In the genomic region with DNA sequence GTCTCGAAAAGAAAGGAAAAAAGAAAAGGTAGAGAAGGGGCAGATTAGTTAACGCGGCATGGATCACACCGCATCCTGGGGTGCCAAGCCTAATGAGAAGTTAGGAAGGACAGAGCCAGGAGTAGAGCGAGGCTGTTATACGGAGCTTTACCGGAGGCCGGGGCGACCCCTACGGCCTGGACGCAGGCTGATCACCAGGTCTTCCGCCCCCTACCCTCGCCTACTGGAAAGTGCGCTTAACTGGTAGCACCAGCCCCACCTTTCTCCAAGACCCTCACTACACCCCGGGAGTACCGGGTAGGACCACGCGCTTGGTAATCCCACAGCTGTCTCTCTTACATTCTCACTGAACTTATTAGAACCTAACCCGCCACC, we compare ENCODE assay signal across 8 cellular contexts. TPM values are rescaled to one million over a fixed set of nuclear protein-coding genes. Genes with fewer than 3 reads are reported as not detected.
DNase-seq lines count a peak whose midpoint lies in the region; ATAC-seq and FAIRE-seq lines count a peak whose summit lies in the region.

No MANE protein-coding gene starts in this region.

- H3K36me3 Mint-ChIP-seq in activated CD8-positive, alpha-beta memory T cell treated with anti-CD3 and anti-CD28 coated beads, Interleukin-2, amount 10 ng/mL, durations not matched to agents 7 days and 5 days = peaks cover 52% of the 10 kb centered on the region
- peaks cover 42 to 71% of the 10 kb centered on the region in 2 donors for H3K36me3 Mint-ChIP-seq in activated naive CD4-positive, alpha-beta T cell treated with anti-CD3 and anti-CD28 coated beads, Interleukin-2, amount 50 U/mL, for 72 hours

- H3K4me3 ChIP-seq in iPS-18a (ENCODE audit: low read length) (peak overlapping the region; percentile 96), small intestine (ENCODE audit: low read depth in 1 of 2, low read length in 2 of 2) (peak overlapping the region; percentile 78 to 87)

- CTCF ChIA-PET in activated CD8-positive, alpha-beta memory T cell treated with anti-CD3 and anti-CD28 coated beads, Interleukin-2, amount 10 ng/mL, durations not matched to agents 7 days and 5 days (lab: Charles Lee) = interaction anchor here (0.7 to 7.7 kb wide), 19 partner anchors 11 to 531 kb away, joined by 3 to 81 read pairs (median 4); a partner anchor contains a TSS

- H3K27ac Mint-ChIP-seq in activated CD8-positive, alpha-beta memory T cell treated with anti-CD3 and anti-CD28 coated beads, Interleukin-2, amount 10 ng/mL, durations not matched to agents 7 days and 5 days = peak overlapping the region; percentile 99
- peak overlapping the region; percentile 99 to 100 for H3K27ac Mint-ChIP-seq in activated naive CD4-positive, alpha-beta T cell treated with anti-CD3 and anti-CD28 coated beads, Interleukin-2, amount 50 U/mL, for 72 hours

- H3K4me1 ChIP-seq in iPS-18a (ENCODE audit: control insufficient read depth, low read depth, low read length) (peaks cover 5% of the 10 kb centered on the region), small intestine (ENCODE audit: control insufficient read depth in 2 of 2, insufficient read depth in 1 of 2, low read depth in 1 of 2, low read length in 1 of 2) (peaks cover 1 to 4% of the 10 kb centered on the region in 2 donors)

- H3K4me3 Mint-ChIP-seq in activated CD8-positive, alpha-beta memory T cell treated with anti-CD3 and anti-CD28 coated beads, Interleukin-2, amount 10 ng/mL, durations not matched to agents 7 days and 5 days = peak overlapping the region; percentile 92

- H3K4me1 Mint-ChIP-seq in activated CD8-positive, alpha-beta memory T cell treated with anti-CD3 and anti-CD28 coated beads, Interleukin-2, amount 10 ng/mL, durations not matched to agents 7 days and 5 days = peaks cover 45% of the 10 kb centered on the region

- H3K36me3 ChIP-seq in iPS-18a (ENCODE audit: control insufficient read depth, low read depth, low read length) (no peaks in the 10 kb centered on the region), small intestine (ENCODE audit: control insufficient read depth in 2 of 2, insufficient read depth in 2 of 2, low read length in 2 of 2) (peaks cover 0 to 4% of the 10 kb centered on the region in 2 donors)

- peak overlapping the region; percentile 87 for H3K27ac ChIP-seq in iPS-18a (ENCODE audit: low read length)
- H3K27ac ChIP-seq in small intestine (ENCODE audit: low read depth in 1 of 2, low read length in 1 of 2) = peak overlapping the region; percentile 88 to 100

- no peaks in the 10 kb centered on the region for H3K9me3 ChIP-seq in iPS-18a (ENCODE audit: control insufficient read depth, low read depth, low read length)
- no peaks in the 10 kb centered on the region for H3K9me3 ChIP-seq in small intestine (ENCODE audit: control insufficient read depth, low read depth)

- H3K9me3 Mint-ChIP-seq in activated CD8-positive, alpha-beta memory T cell treated with anti-CD3 and anti-CD28 coated beads, Interleukin-2, amount 10 ng/mL, durations not matched to agents 7 days and 5 days (ENCODE audit: low read depth) = peaks cover 6% of the 10 kb centered on the region
- H3K9me3 Mint-ChIP-seq in activated naive CD4-positive, alpha-beta T cell treated with anti-CD3 and anti-CD28 coated beads, Interleukin-2, amount 50 U/mL, for 72 hours = peaks cover 0 to 5% of the 10 kb centered on the region in 2 donors

- ATAC-seq in activated CD8-positive, alpha-beta memory T cell treated with anti-CD3 and anti-CD28 coated beads, Interleukin-2, amount 10 ng/mL, durations not matched to agents 7 days and 5 days = peak; percentile 2
- ATAC-seq in HG03439 (IDR thresholded peaks at IDR 0.05; ENCODE audit: unreplicated experiment) (peak; percentile 5), HG03175 (IDR thresholded peaks at IDR 0.05; ENCODE audit: unreplicated experiment) (no peak)
- peak; percentile 1 to 25 for ATAC-seq in activated naive CD4-positive, alpha-beta T cell treated with anti-CD3 and anti-CD28 coated beads, Interleukin-2, amount 50 U/mL, for 72 hours

- H3K27me3 ChIP-seq in iPS-18a (ENCODE audit: control insufficient read depth, insufficient read depth, low read length) (no peaks in the 10 kb centered on the region), small intestine (ENCODE audit: control insufficient read depth in 2 of 2, insufficient read depth in 2 of 2, low read length in 2 of 2) (no peaks in the 10 kb centered on the region)

- peak overlapping the region; percentile 86 for H3K9ac ChIP-seq in iPS-18a (ENCODE audit: low read length)

- WGBS in small intestine, 3 donors = 1 to 4% (median 2%) methylated on average over 15 to 19 of the region's 19 CpGs

- peak; percentile 72 for DNase-seq in activated CD8-positive, alpha-beta memory T cell treated with anti-CD3 and anti-CD28 coated beads, Interleukin-2, amount 10 ng/mL, durations not matched to agents 7 days and 5 days
- no peak for DNase-seq in activated CD8-positive, alpha-beta memory T cell treated with anti-CD3 and anti-CD28 coated beads for 24 hours
- no peak for DNase-seq in activated naive CD4-positive, alpha-beta T cell treated with anti-CD3 and anti-CD28 coated beads, Interleukin-2, amount 50 U/mL, for 72 hours (ENCODE audit: low spot score in 2 of 2)
- DNase-seq in small intestine (no peak), superior temporal gyrus (ENCODE audit: extremely low spot score) (no peak)

- no peak for FAIRE-seq in small intestine (lab: Jason Lieb, UNC)

- no peaks in the 10 kb centered on the region for H3K27me3 Mint-ChIP-seq in activated CD8-positive, alpha-beta memory T cell treated with anti-CD3 and anti-CD28 coated beads, Interleukin-2, amount 10 ng/mL, durations not matched to agents 7 days and 5 days

RNA-seq across cellular contexts. Expression of a gene that starts 33.8 kb away (rescaled TPM):
- 100 to 1,000 TPM; 102 to 116 TPM for total RNA-seq in activated CD8-positive, alpha-beta memory T cell treated with anti-CD3 and anti-CD28 coated beads, Interleukin-2, amount 10 ng/mL, durations not matched to agents 7 days and 5 days
- 100 to 1,000 TPM in 1 of 2 donors, 10 to 100 TPM in 1; 95.5 to 120 TPM for total RNA-seq in activated naive CD4-positive, alpha-beta T cell treated with anti-CD3 and anti-CD28 coated beads, Interleukin-2, amount 50 U/mL, for 72 hours
- polyA plus RNA-seq in small intestine = 10 to 100 TPM; 12.2 to 20.8 (median 13.2) TPM

RNA-seq across cellular contexts. Expression of a gene that starts 34.0 kb away (rescaled TPM):
- 1 to 10 TPM; 1.6 to 1.9 TPM for total RNA-seq in activated CD8-positive, alpha-beta memory T cell treated with anti-CD3 and anti-CD28 coated beads, Interleukin-2, amount 10 ng/mL, durations not matched to agents 7 days and 5 days
- total RNA-seq in activated naive CD4-positive, alpha-beta T cell treated with anti-CD3 and anti-CD28 coated beads, Interleukin-2, amount 50 U/mL, for 72 hours = 1 to 10 TPM; 2.6 to 4.6 TPM
- polyA plus RNA-seq in small intestine = under 1 TPM in 2 of 3 donors, not detected in 1; 0.45 to 0.75 TPM

RNA-seq across cellular contexts. Expression of a gene that starts 44.5 kb away (rescaled TPM):
- total RNA-seq in activated CD8-positive, alpha-beta memory T cell treated with anti-CD3 and anti-CD28 coated beads, Interleukin-2, amount 10 ng/mL, durations not matched to agents 7 days and 5 days = not detected
- total RNA-seq in activated naive CD4-positive, alpha-beta T cell treated with anti-CD3 and anti-CD28 coated beads, Interleukin-2, amount 50 U/mL, for 72 hours = not detected
- polyA plus RNA-seq in small intestine = under 1 TPM in 1 of 3 donors, not detected in 2; 0.06 TPM
